In genomic region chr2:105744091-105744908, GRCh38 we compare ENCODE assay signal across 8 cellular contexts. TPM values are rescaled to one million over a fixed set of nuclear protein-coding genes. Genes with fewer than 3 reads are reported as not detected.
DNase-seq lines count a peak whose midpoint lies in the region; ATAC-seq and TF ChIP-seq lines count a peak whose summit lies in the region.

No MANE protein-coding gene starts in this region.

- POLR2A ChIA-PET in HEK293T (lab: Yijun Ruan, JAX), result interaction anchor here (0.6 kb wide), 1 partner anchor 14 kb away, joined by 3 read pairs; no protein-coding TSS in a partner anchor
- POLR2A ChIA-PET in activated B cell treated with CpG ODN at 0.5 μM for 24 hours (lab: Charles Lee), result interaction anchor here (0.9 to 2.1 kb wide), 5 partner anchors 10 to 58 kb away, joined by 3 to 11 read pairs (median 3); no protein-coding TSS in a partner anchor

- H3K4me1 Mint-ChIP-seq in activated B cell treated with CpG ODN at 0.5 μM for 24 hours, result peaks cover 76% of the 10 kb centered on the region

- CTCF ChIA-PET in HEK293T (lab: Yijun Ruan, JAX), result no interaction called here
- CTCF ChIA-PET in activated B cell treated with CpG ODN at 0.5 μM for 24 hours (lab: Charles Lee), result no interaction called here

- DNase-seq in NCI-H2029 (lab: John Stamatoyannopoulos, UW) (peak; percentile 15), NCI-H2029 treated with DMSO at 0.1 percent for 48 hours (lab: John Stamatoyannopoulos, UW) (no peak), HEK293T (ENCODE audit: extremely low spot score) (peak; percentile 79), MV-4-11 (lab: John Stamatoyannopoulos, UW) (peak; percentile 10), activated B cell treated with CpG ODN at 0.5 μM for 24 hours (peak; percentile 79), coronary artery (ENCODE audit: low spot score) (no peak), left lobe of liver (ENCODE audit: low spot score) (peak; percentile 59)
- DNase-seq in stimulated activated CD4-positive, alpha-beta T cell treated with anti-CD3 and anti-CD28 coated beads, TNF-alpha, amount 100 ng/mL, for 24 hours (ENCODE audit: low read depth in 3 of 3), result peak in 2 of 3 experiments; percentile 42 to 62

- intact Hi-C loops in activated B cell treated with CpG ODN at 0.5 μM for 24 hours (cut with micrococcal nuclease), result loop anchor here (5.0 kb wide), 1 partner anchor 407 kb away; the partner anchor contains the start of gene C2orf49

- ATAC-seq in activated B cell treated with CpG ODN at 0.5 μM for 24 hours (ENCODE audit: low read depth), result peak; percentile 86
- ATAC-seq in left lobe of liver, result peak; percentile 91

- no peaks in the 10 kb centered on the region for H3K27me3 Mint-ChIP-seq in activated B cell treated with CpG ODN at 0.5 μM for 24 hours

- peak overlapping the region; percentile 90 for H3K4me3 ChIP-seq in coronary artery

- peak overlapping the region; percentile 86 for H3K27ac Mint-ChIP-seq in activated B cell treated with CpG ODN at 0.5 μM for 24 hours

- H3K4me3 Mint-ChIP-seq in activated B cell treated with CpG ODN at 0.5 μM for 24 hours, result peak overlapping the region; percentile 86

- TF ChIP-seq CTCF in activated B cell treated with CpG ODN at 0.5 μM for 24 hours (IDR thresholded peaks at IDR 0.05) (no peak), coronary artery (IDR thresholded peaks at IDR 0.05) (no peak)

- H3K27ac ChIP-seq in coronary artery, result peak overlapping the region; percentile 91 to 96

- H3K36me3 Mint-ChIP-seq in activated B cell treated with CpG ODN at 0.5 μM for 24 hours (ENCODE audit: low read depth), result peaks cover 29% of the 10 kb centered on the region

- no peaks in the 10 kb centered on the region for H3K9me3 Mint-ChIP-seq in activated B cell treated with CpG ODN at 0.5 μM for 24 hours

TF ChIP-seq in HEK293T, 16 proteins besides CTCF, POLR2A, EP300 and RAD21:
- TF ChIP-seq L3MBTL2 (conservative IDR thresholded peaks at IDR 0.05), result no peak
- no peak for TF ChIP-seq NFRKB (IDR thresholded peaks at IDR 0.05)
- no peak for TF ChIP-seq BHLHE40 (IDR thresholded peaks at IDR 0.05; ENCODE audit: borderline replicate concordance)
- TF ChIP-seq ZNF384 (IDR thresholded peaks at IDR 0.05), result no peak
- no peak for TF ChIP-seq SUZ12 (IDR thresholded peaks at IDR 0.05)
- no peak for TF ChIP-seq TARDBP (IDR thresholded peaks at IDR 0.05)

RNA-seq across cellular contexts. Expression of gene NCK2, which starts 0.4 kb away (rescaled TPM):
- total RNA-seq in activated B cell treated with CpG ODN at 0.5 μM for 24 hours, result 52.9 and 53.4 TPM in 2 replicates
- 6.3 TPM for total RNA-seq in left lobe of liver

Comparison
In these comparisons a context has a peak if more than half of its experiments do, and no peak if none do; other contexts are left out.
1. DNase-seq: peak in NCI-H2029 (single experiment), HEK293T (single experiment), MV-4-11 (single experiment), activated B cell treated with CpG ODN at 0.5 μM for 24 hours (single experiment), left lobe of liver (single experiment) and stimulated activated CD4-positive, alpha-beta T cell treated with anti-CD3 and anti-CD28 coated beads, TNF-alpha, amount 100 ng/mL, for 24 hours (2 of 3); none in NCI-H2029 treated with DMSO at 0.1 percent for 48 hours (single experiment) and coronary artery (single experiment).